In the genomic region with DNA sequence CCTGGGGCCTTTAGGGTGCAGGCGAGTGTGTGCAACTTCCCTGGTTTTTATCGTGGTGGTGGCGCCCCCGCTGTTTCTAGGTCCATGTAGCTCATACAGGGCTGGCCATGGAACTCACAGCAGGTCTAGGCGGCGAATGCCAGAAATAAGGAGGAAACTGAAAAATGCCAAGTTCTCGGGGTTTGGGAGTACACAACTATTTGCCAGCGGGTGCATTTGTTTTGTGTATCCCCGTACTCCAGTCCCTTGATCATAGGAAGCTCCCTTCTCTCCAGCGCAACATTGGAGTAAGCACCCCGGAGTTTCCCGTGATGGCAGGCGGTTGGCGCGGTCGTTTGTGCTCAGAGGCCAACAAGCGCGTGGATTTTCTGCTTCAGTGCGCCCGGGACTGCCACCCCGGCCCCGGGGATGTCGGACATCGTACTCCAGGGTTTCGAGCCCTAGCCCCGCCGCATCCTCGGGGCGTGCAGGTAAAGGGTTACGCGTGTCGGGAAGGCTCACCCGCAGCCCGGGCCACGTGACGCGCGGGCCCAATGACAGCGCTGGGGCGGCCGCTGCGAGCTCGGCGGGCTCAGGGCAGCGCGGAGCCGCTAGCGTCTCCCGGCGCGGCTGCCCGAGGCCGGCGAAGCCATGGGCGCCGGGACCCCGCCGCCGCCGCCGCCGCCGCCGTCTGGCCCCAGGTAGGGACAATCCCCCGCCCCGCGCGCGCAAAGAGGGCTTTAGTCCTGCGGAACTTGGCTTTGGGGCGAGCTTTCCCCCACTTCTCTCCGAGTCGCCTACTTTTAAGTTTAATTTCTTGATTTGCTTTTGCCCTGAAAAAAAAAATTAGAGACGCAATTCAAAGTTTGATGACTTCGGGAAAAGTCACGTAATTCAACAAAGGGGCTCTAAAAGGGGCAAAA, we compare ENCODE assay signal across 8 cellular contexts.
DNase-seq lines count a peak whose midpoint lies in the region; ATAC-seq and TF ChIP-seq lines count a peak whose summit lies in the region.

No MANE protein-coding gene starts in this region.

- peak overlapping the region; percentile 47 for H3K4me3 ChIP-seq in LNCaP clone FGC (ENCODE audit: low read depth, low read length)
- H3K4me3 ChIP-seq in choroid plexus epithelial cell (ENCODE audit: low read depth, low read length) = peak overlapping the region; percentile 53

- ATAC-seq in GM21576 (IDR thresholded peaks at IDR 0.05; ENCODE audit: unreplicated experiment) = peak; percentile 60

- peak; percentile 90 for DNase-seq in D341Med (ENCODE audit: low spot score)
- no peak for DNase-seq in LNCaP clone FGC (ENCODE audit: low read depth)
- peak; percentile 35 for DNase-seq in activated CD4-positive, alpha-beta T cell treated with anti-CD3 and anti-CD28 coated beads for 1 hour
- DNase-seq in choroid plexus epithelial cell (ENCODE audit: low read depth) = peak; percentile 15
- peak; percentile 88 for DNase-seq in left kidney (ENCODE audit: low read depth, low spot score)
- peak; percentile 1 to 37 (median 20) for DNase-seq in stimulated activated CD4-positive, alpha-beta T cell treated with anti-CD3 and anti-CD28 coated beads, Interleukin-1b, Interleukin-23, amount 100 ng/mL, for 24 hours (ENCODE audit: low read depth in 4 of 4, low spot score in 1 of 4)
- DNase-seq in amniotic stem cell (lab: John Stamatoyannopoulos, UW) = no peak

- TF ChIP-seq CTCF in LNCaP clone FGC (IDR thresholded peaks at IDR 0.05; ENCODE audit: control insufficient read depth, extremely low read depth, insufficient read depth) = no peak
- no peak for TF ChIP-seq CTCF in choroid plexus epithelial cell (conservative IDR thresholded peaks at IDR 0.05; ENCODE audit: low read depth, low read length)

Comparison
In these comparisons a context has a peak if more than half of its experiments do, and no peak if none do; other contexts are left out.
1. DNase-seq: peak in D341Med (single experiment), activated CD4-positive, alpha-beta T cell treated with anti-CD3 and anti-CD28 coated beads for 1 hour (single experiment), choroid plexus epithelial cell (single experiment), left kidney (single experiment) and stimulated activated CD4-positive, alpha-beta T cell treated with anti-CD3 and anti-CD28 coated beads, Interleukin-1b, Interleukin-23, amount 100 ng/mL, for 24 hours (4 of 4); none in LNCaP clone FGC (single experiment) and amniotic stem cell (single experiment).